In the genomic region with DNA sequence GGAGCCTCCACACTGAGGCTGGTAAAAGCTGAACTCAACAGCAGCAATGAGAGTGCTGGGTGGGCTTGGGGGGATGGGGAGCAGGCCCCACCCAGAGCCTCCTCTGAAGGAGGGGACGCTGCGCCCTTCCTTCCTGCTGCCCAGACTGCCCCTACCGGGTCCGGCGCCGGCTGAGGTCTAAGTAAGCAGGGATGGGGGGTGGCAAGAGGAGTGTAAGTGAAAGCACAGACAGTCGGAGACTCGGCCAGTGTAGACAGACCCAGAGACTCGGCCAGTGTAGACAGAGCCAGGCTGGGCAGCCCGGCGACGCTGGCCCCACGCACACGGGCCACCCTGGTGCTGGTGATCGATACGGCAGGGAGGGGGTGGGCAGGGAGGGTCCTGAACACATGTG, we compare ENCODE assay signal across 15 cellular contexts. TPM values are rescaled to one million over a fixed set of nuclear protein-coding genes. Genes with fewer than 3 reads are reported as not detected.
"Had no signal": no experiment of that assay in that cellular context is flagged by ENCODE, and none has a peak within 500 bp of the region (broad histone marks: within the 10 kb centered on the region; RNA-seq: fewer than 3 reads in every experiment).

No MANE protein-coding gene starts in this region.

- H3K27ac ChIP-seq: tibial artery, uterus had no signal

- H3K4me3 ChIP-seq: tibial artery, uterus had no signal

- ATAC-seq: activated T-cell treated with anti-CD3 and anti-CD28 coated beads, Interleukin-2, amount 50 U/mL, for 4 hours; effector memory CD8-positive, alpha-beta T cell; left colon; natural killer cell treated with Interleukin-12 subunit alpha and Interleukin-12 subunit beta and Interleukin-15 and Interleukin-18, amount 100 ng/mL, for 72 hours had no signal

- H3K9me3 ChIP-seq: tibial artery, uterus had no signal

- H3K36me3 Mint-ChIP-seq: immature natural killer cell; memory B cell; natural killer cell treated with Interleukin-12 subunit alpha and Interleukin-12 subunit beta and Interleukin-15 and Interleukin-18, amount 100 ng/mL, for 72 hours had no signal

- H3K4me3 Mint-ChIP-seq: activated T-cell treated with anti-CD3 and anti-CD28 coated beads, Interleukin-2, amount 50 U/mL, for 4 hours; effector memory CD8-positive, alpha-beta T cell; immature natural killer cell; memory B cell; natural killer cell treated with Interleukin-12 subunit alpha and Interleukin-12 subunit beta and Interleukin-15 and Interleukin-18, amount 100 ng/mL, for 72 hours had no signal

- H3K9me3 Mint-ChIP-seq: activated T-cell treated with anti-CD3 and anti-CD28 coated beads, Interleukin-2, amount 50 U/mL, for 4 hours; central memory CD8-positive, alpha-beta T cell; effector memory CD8-positive, alpha-beta T cell; immature natural killer cell; memory B cell; natural killer cell treated with Interleukin-12 subunit alpha and Interleukin-12 subunit beta and Interleukin-15 and Interleukin-18, amount 100 ng/mL, for 72 hours had no signal

- H3K27me3 ChIP-seq: uterus had no signal

- DNase-seq: activated CD4-positive, alpha-beta T cell treated with anti-CD3 and anti-CD28 coated beads, Interleukin-2, amount 50 U/mL, for 4 hours; activated CD4-positive, CD25-positive, alpha-beta regulatory T cell treated with anti-CD3 and anti-CD28 coated beads, Interleukin-2, amount 50 U/mL, for 72 hours; activated effector memory CD4-positive, alpha-beta T cell treated with anti-CD3 and anti-CD28 coated beads, Interleukin-2, amount 50 U/mL, for 16 hours; activated T-cell treated with anti-CD3 and anti-CD28 coated beads, Interleukin-2, amount 50 U/mL, for 4 hours; cortex of kidney; effector memory CD8-positive, alpha-beta T cell; immature natural killer cell; tibial artery had no signal

- H3K4me1 ChIP-seq: uterus had no signal

- H3K36me3 ChIP-seq: uterus had no signal

- H3K27ac Mint-ChIP-seq: immature natural killer cell; memory B cell; natural killer cell treated with Interleukin-12 subunit alpha and Interleukin-12 subunit beta and Interleukin-15 and Interleukin-18, amount 100 ng/mL, for 72 hours had no signal

RNA-seq across cellular contexts. Expression of a gene that starts 7.4 kb away (rescaled TPM):
- total RNA-seq: activated T-cell treated with anti-CD3 and anti-CD28 coated beads, Interleukin-2, amount 50 U/mL, for 4 hours; epithelial cell of proximal tubule; natural killer cell treated with Interleukin-12 subunit alpha and Interleukin-12 subunit beta and Interleukin-15 and Interleukin-18, amount 100 ng/mL, for 72 hours; skeletal muscle tissue had no signal
- polyA plus RNA-seq: immature natural killer cell had no signal
